22 cellular contexts compared by ENCODE assay signal in the genomic region with DNA sequence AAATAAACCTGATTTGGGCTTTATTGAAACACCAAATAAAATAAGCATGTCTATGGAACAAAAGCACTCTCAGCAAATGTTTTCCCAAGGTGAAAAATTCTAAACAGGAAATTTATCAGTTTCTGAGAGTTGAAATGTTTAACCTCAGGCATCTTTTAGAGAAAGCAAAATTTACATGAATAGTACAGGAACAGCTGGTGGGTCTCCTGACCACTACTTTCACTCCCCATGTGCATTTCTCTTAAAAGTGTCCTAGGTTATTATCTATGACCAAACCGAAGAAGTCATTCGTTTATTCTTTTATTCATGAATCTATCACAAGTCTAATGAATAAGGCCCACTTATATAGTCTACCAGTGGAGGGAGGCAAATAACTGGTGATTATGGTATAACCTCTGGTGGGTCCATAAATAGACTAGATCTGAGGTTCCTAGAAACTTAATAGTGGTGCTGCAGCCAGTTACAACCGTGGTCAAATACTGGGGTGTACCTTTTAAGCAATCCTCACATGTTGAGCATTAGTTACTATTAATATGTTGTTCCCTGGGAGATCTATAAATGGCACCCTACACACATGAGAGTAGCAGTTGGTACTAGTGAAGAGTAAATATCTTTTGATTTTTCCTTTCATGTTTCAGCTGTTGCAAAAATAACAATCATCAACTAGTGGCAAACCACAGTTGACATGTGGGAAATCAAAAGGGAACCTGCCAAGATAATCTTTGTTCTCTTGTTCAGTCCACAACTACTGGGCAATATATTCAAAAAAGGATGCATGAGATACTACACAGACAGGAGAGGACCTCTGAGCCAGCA.
DNase-seq lines count a peak whose midpoint lies in the region; ATAC-seq and TF ChIP-seq lines count a peak whose summit lies in the region.
"Had no signal": no experiment of that assay in that cellular context is flagged by ENCODE, and none has a peak within 500 bp of the region (broad histone marks: within the 10 kb centered on the region; RNA-seq: fewer than 3 reads in every experiment).

No MANE protein-coding gene starts in this region.

- ATAC-seq in HG03135 (IDR thresholded peaks at IDR 0.05; ENCODE audit: unreplicated experiment), result peak; percentile 56
- ATAC-seq in SK-N-SH treated with all-trans-retinoic acid at 6 μM for 48 hours, result peak; percentile 58
- ATAC-seq in HG02610 (IDR thresholded peaks at IDR 0.05; ENCODE audit: unreplicated experiment), result no peak
- ATAC-seq in HG03095 (IDR thresholded peaks at IDR 0.05; ENCODE audit: unreplicated experiment), result no peak
- ATAC-seq: activated CD4-positive, CD25-positive, alpha-beta regulatory T cell treated with anti-CD3 and anti-CD28 coated beads, Interleukin-2, amount 50 U/mL, for 24 hours; activated naive CD4-positive, alpha-beta T cell treated with anti-CD3 and anti-CD28 coated beads, Interleukin-2, amount 50 U/mL, for 72 hours; body of pancreas; natural killer cell had no signal

- DNase-seq in DMS 273 (lab: John Stamatoyannopoulos, UW; ENCODE audit: unreplicated experiment), result peak; percentile 25
- no peak for DNase-seq in DMS 273 treated with DMSO at 0.1 percent for 48 hours (lab: John Stamatoyannopoulos, UW)
- DNase-seq in NK-92 (lab: John Stamatoyannopoulos, UW; ENCODE audit: unreplicated experiment), result no peak
- no peak for DNase-seq in NCI-H2029 (lab: John Stamatoyannopoulos, UW)
- DNase-seq: body of pancreas; C1 segment of cervical spinal cord; foreskin fibroblast; hypothalamus; MV-4-11; natural killer cell; NCI-H2029 treated with DMSO at 0.1 percent for 48 hours; NCI-H510A treated with DMSO at 0.1 percent for 48 hours; SJCRH30; small intestine; stimulated activated CD4-positive, alpha-beta T cell treated with anti-CD3 and anti-CD28 coated beads, Interleukin-4, amount 100 ng/mL, for 4 hours; substantia nigra had no signal

TF ChIP-seq in SK-N-SH treated with all-trans-retinoic acid at 6 μM for 48 hours, 23 proteins besides CTCF, POLR2A, EP300 and RAD21:
- TF ChIP-seq ZNF70 (CRISPR knock-in tag; IDR thresholded peaks at IDR 0.05), result no peak
- no peak for TF ChIP-seq CSDC2 (CRISPR knock-in tag; IDR thresholded peaks at IDR 0.05)
- TF ChIP-seq BACH2 (CRISPR knock-in tag; IDR thresholded peaks at IDR 0.05; ENCODE audit: borderline replicate concordance), result no peak

Comparison
In these comparisons a context has a peak if more than half of its experiments do, and no peak if none do; other contexts are left out.
1. ATAC-seq: peak in HG03135 (single experiment) and SK-N-SH treated with all-trans-retinoic acid at 6 μM for 48 hours (single experiment); none in HG02610 (single experiment) and HG03095 (single experiment).